In the genomic region with DNA sequence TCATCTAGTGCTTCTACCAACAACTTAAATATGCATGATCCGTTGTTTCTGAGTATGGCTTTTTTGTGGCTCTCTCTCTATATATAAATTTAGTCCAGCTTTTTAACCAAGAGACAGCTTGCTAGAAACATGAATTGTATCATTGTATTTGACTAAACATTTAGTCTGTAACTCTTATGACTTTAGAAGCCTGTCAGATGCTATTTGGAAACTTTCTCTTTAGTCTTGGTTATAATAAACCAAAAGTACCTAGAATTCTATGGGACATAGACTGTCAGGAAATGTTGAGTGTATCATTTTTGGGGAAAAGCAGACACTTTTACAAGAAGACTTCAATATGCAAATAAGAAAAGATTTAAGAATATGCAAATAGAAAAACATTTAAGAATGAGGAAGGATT, we compare ENCODE assay signal across 10 cellular contexts.
DNase-seq lines count a peak whose midpoint lies in the region; ATAC-seq and TF ChIP-seq lines count a peak whose summit lies in the region.
"Had no signal": no experiment of that assay in that cellular context is flagged by ENCODE, and none has a peak within 500 bp of the region (broad histone marks: within the 10 kb centered on the region; RNA-seq: fewer than 3 reads in every experiment).

No MANE protein-coding gene starts in this region.

- peak overlapping the region; percentile 70 for H3K27ac ChIP-seq in OCI-LY1 (ENCODE audit: low read depth, low read length, poor library complexity, severe bottlenecking)
- peak overlapping the region; percentile 84 for H3K27ac ChIP-seq in mesenchymal stem cell (ENCODE audit: low read length, poor library complexity, severe bottlenecking)
- H3K27ac ChIP-seq in sigmoid colon = peak overlapping the region in 2 of 4 donors; percentile 6 to 36
- peak overlapping the region in 1 of 4 donors; percentile 3 for H3K27ac ChIP-seq in gastroesophageal sphincter
- H3K27ac ChIP-seq: cardiac muscle cell had no signal

- no peaks in the 10 kb centered on the region for H3K79me1 ChIP-seq in mesenchymal stem cell (replicated peaks; ENCODE audit: low read length, poor library complexity, severe bottlenecking)

- DNase-seq in mesenchymal stem cell (no peak), sigmoid colon (no peak)
- DNase-seq in effector CD4-positive, alpha-beta T cell = no peak
- DNase-seq: activated CD4-positive, alpha-beta T cell treated with anti-CD3 and anti-CD28 coated beads for 4 hours had no signal

- H3K4me2 ChIP-seq in OCI-LY1 (ENCODE audit: low read length) (peak overlapping the region; percentile 48), mesenchymal stem cell (ENCODE audit: low read length, poor library complexity, severe bottlenecking) (no peak overlapping the region)

- no peak overlapping the region for H3K9ac ChIP-seq in OCI-LY1 (ENCODE audit: low read length)
- H3K9ac ChIP-seq in mesenchymal stem cell (ENCODE audit: low read length) = peak overlapping the region; percentile 86

- ATAC-seq in GM18520 (IDR thresholded peaks at IDR 0.05; ENCODE audit: unreplicated experiment) (peak; percentile 0), GM21723 (IDR thresholded peaks at IDR 0.05; ENCODE audit: unreplicated experiment) (peak; percentile 16), HG03521 (IDR thresholded peaks at IDR 0.05; ENCODE audit: unreplicated experiment) (no peak), gastroesophageal sphincter (no peak)

- no peak for TF ChIP-seq CTCF in OCI-LY1 (IDR thresholded peaks at IDR 0.05; ENCODE audit: low read length)
- TF ChIP-seq CTCF in sigmoid colon (IDR thresholded peaks at IDR 0.05) = no peak
- no peak for TF ChIP-seq CTCF in gastroesophageal sphincter (IDR thresholded peaks at IDR 0.05)

- H3K4ac ChIP-seq in mesenchymal stem cell (ENCODE audit: low read depth in 1 of 2, low read length in 2 of 2) = no peak overlapping the region

- no peak overlapping the region for H4K91ac ChIP-seq in mesenchymal stem cell (ENCODE audit: low read length)

- no peaks in the 10 kb centered on the region for H3K79me2 ChIP-seq in OCI-LY1 (ENCODE audit: insufficient read depth, low read length)

- no peak overlapping the region for H2BK5ac ChIP-seq in mesenchymal stem cell (ENCODE audit: low read depth, low read length, poor library complexity, severe bottlenecking)

- H3K4me1 ChIP-seq in OCI-LY1 (ENCODE audit: insufficient read depth, low read length, severe bottlenecking) (peaks cover 43% of the 10 kb centered on the region), mesenchymal stem cell (ENCODE audit: control insufficient read depth, insufficient read depth, low read depth, low read length) (peaks cover 6% of the 10 kb centered on the region), sigmoid colon (peaks cover 0 to 11% (median 0%) of the 10 kb centered on the region in 4 donors), gastroesophageal sphincter (no peaks in the 10 kb centered on the region)

- no peaks in the 10 kb centered on the region for H3F3A ChIP-seq in OCI-LY1 (ENCODE audit: insufficient read depth, low read length)

- no peaks in the 10 kb centered on the region for H4K20me1 ChIP-seq in OCI-LY1 (ENCODE audit: insufficient read depth, low read length)

- no peak overlapping the region for H3K14ac ChIP-seq in mesenchymal stem cell (ENCODE audit: low read length in 2 of 2)

- no peak overlapping the region for H2BK12ac ChIP-seq in mesenchymal stem cell (ENCODE audit: low read length in 2 of 2)

- H2AK5ac ChIP-seq in mesenchymal stem cell (ENCODE audit: low read length, severe bottlenecking) = no peak overlapping the region

- no peaks in the 10 kb centered on the region for H3K36me3 ChIP-seq in OCI-LY1 (ENCODE audit: insufficient read depth, low read length)
- no peaks in the 10 kb centered on the region for H3K36me3 ChIP-seq in mesenchymal stem cell (ENCODE audit: control insufficient read depth in 1 of 2, insufficient read depth in 2 of 2, low read depth in 1 of 2, low read length in 2 of 2)
- H3K36me3 ChIP-seq in sigmoid colon = no peaks in the 10 kb centered on the region
- no peaks in the 10 kb centered on the region for H3K36me3 ChIP-seq in gastroesophageal sphincter
- H3K36me3 ChIP-seq: cardiac muscle cell had no signal

- H3K4me3 ChIP-seq in OCI-LY1 (ENCODE audit: low read depth, low read length, poor library complexity, severe bottlenecking) (no peak overlapping the region), mesenchymal stem cell (ENCODE audit: insufficient read depth in 1 of 2, low read depth in 1 of 2, low read length in 2 of 2) (peak overlapping the region in 1 of 2 experiments; percentile 8), sigmoid colon (no peak overlapping the region), gastroesophageal sphincter (no peak overlapping the region)
- H3K4me3 ChIP-seq: cardiac muscle cell had no signal

- intact Hi-C loops in sigmoid colon (cut with DNase I) = no loop called here

- no peak for TF ChIP-seq EP300 in sigmoid colon (IDR thresholded peaks at IDR 0.05)
- TF ChIP-seq EP300 in gastroesophageal sphincter (IDR thresholded peaks at IDR 0.05) = no peak

- no peak overlapping the region for H4K8ac ChIP-seq in mesenchymal stem cell (ENCODE audit: low read length)

- H3K18ac ChIP-seq in mesenchymal stem cell (ENCODE audit: low read depth in 1 of 2, low read length in 2 of 2) = no peak overlapping the region

- TF ChIP-seq POLR2A in sigmoid colon (IDR thresholded peaks at IDR 0.05) (no peak), gastroesophageal sphincter (IDR thresholded peaks at IDR 0.05) (no peak)

- H2BK15ac ChIP-seq in mesenchymal stem cell (ENCODE audit: low read depth, poor library complexity, severe bottlenecking) = no peak overlapping the region

- no peaks in the 10 kb centered on the region for H3K9me2 ChIP-seq in OCI-LY1 (ENCODE audit: low read depth, low read length)

- H3K27me3 ChIP-seq in OCI-LY1 (ENCODE audit: insufficient read depth, low read length) (no peaks in the 10 kb centered on the region), mesenchymal stem cell (ENCODE audit: control insufficient read depth in 1 of 2, insufficient read depth in 1 of 2, low read length in 2 of 2) (no peaks in the 10 kb centered on the region), sigmoid colon (no peaks in the 10 kb centered on the region), gastroesophageal sphincter (no peaks in the 10 kb centered on the region)
- H3K27me3 ChIP-seq: cardiac muscle cell had no signal

- H2BK120ac ChIP-seq in mesenchymal stem cell (ENCODE audit: low read depth, low read length) = no peak overlapping the region

- no peak overlapping the region for H3K23ac ChIP-seq in mesenchymal stem cell (ENCODE audit: low read length in 2 of 2)

- no peaks in the 10 kb centered on the region for H3K9me3 ChIP-seq in OCI-LY1 (ENCODE audit: low read length)
- no peaks in the 10 kb centered on the region for H3K9me3 ChIP-seq in mesenchymal stem cell (ENCODE audit: control insufficient read depth, low read length)
- no peaks in the 10 kb centered on the region for H3K9me3 ChIP-seq in sigmoid colon
- H3K9me3 ChIP-seq in gastroesophageal sphincter = no peaks in the 10 kb centered on the region

- no peak overlapping the region for H2AFZ ChIP-seq in OCI-LY1 (ENCODE audit: low read length)
- H2AFZ ChIP-seq in mesenchymal stem cell (ENCODE audit: low read depth, low read length) = no peak overlapping the region

- no CpG with 5 or more reads among the region's 1 CpG for WGBS in mesenchymal stem cell
- WGBS in sigmoid colon, 2 donors = 74 to 86% methylated on average over 1 of the region's 1 CpG
- WGBS in gastroesophageal sphincter (ENCODE audit: low coverage in 1 of 2), 2 donors = 77 to 86% methylated on average over 1 of the region's 1 CpG

Comparison
In these comparisons a context has a peak if more than half of its experiments do, and no peak if none do; other contexts are left out.
1. ATAC-seq: peak in GM18520 (single experiment) and GM21723 (single experiment); none in HG03521 (single experiment) and gastroesophageal sphincter (single experiment).